13 cellular contexts compared by ENCODE assay signal in genomic region chr3:16441306-16441898, GRCh38.
DNase-seq lines count a peak whose midpoint lies in the region; ATAC-seq and TF ChIP-seq lines count a peak whose summit lies in the region.
"Had no signal": no experiment of that assay in that cellular context is flagged by ENCODE, and none has a peak within 500 bp of the region (broad histone marks: within the 10 kb centered on the region; RNA-seq: fewer than 3 reads in every experiment).

No MANE protein-coding gene starts in this region.

- no peak overlapping the region for H2AFZ ChIP-seq in GM23338

- DNase-seq in activated T-cell treated with anti-CD3 and anti-CD28 coated beads, Interleukin-2, amount 50 U/mL, for 72 hours: no peak
- DNase-seq in activated T-cell treated with anti-CD3 and anti-CD28 coated beads, Interleukin-2, amount 50 U/mL, for 48 hours: no peak
- DNase-seq in NCI-H82 (lab: John Stamatoyannopoulos, UW) (peak; percentile 59), fibroblast of peridontal ligament (ENCODE audit: extremely low read depth) (peak; percentile 96), transverse colon (no peak), GM23338 (ENCODE audit: low spot score) (no peak), RKO (ENCODE audit: low spot score) (no peak), NCI-H2196 (lab: John Stamatoyannopoulos, UW; ENCODE audit: unreplicated experiment) (no peak)
- DNase-seq: heart right ventricle; naive thymus-derived CD4-positive, alpha-beta T cell; stimulated activated CD4-positive, alpha-beta T cell treated with anti-CD3 and anti-CD28 coated beads, Interleukin-4, amount 100 ng/mL, for 1 hour had no signal

- no peaks in the 10 kb centered on the region for H3K9me3 Mint-ChIP-seq in activated T-cell treated with anti-CD3 and anti-CD28 coated beads, Interleukin-2, amount 50 U/mL, for 72 hours
- no peaks in the 10 kb centered on the region for H3K9me3 Mint-ChIP-seq in GM23338

- H3K27ac ChIP-seq in transverse colon (peak overlapping the region in 3 of 4 donors; percentile 22 to 55 (median 45)), GM23338 (ENCODE audit: low read depth) (no peak overlapping the region)
- H3K27ac ChIP-seq: SK-N-MC had no signal

- no peak for TF ChIP-seq CTCF in transverse colon (IDR thresholded peaks at IDR 0.05)
- TF ChIP-seq CTCF in GM23338 (conservative IDR thresholded peaks at IDR 0.05; ENCODE audit: low read depth in 2 of 2): no peak

- in situ Hi-C loops in transverse colon (cut with MboI; ENCODE audit: low pct_ligation_motif_present in 1 of 4, low pct_unique_long_range_greater_than_20kb in 1 of 4, low sequenced_read_pairs in 3 of 4): no loop called here

- intact Hi-C loops in transverse colon (cut with DNase I; ENCODE audit: low total_unique reads): no loop called here

- no peaks in the 10 kb centered on the region for H3K27me3 Mint-ChIP-seq in activated T-cell treated with anti-CD3 and anti-CD28 coated beads, Interleukin-2, amount 50 U/mL, for 72 hours (ENCODE audit: low read depth)
- H3K27me3 Mint-ChIP-seq in GM23338 (ENCODE audit: insufficient read depth, low read depth, poor library complexity): peaks cover 2% of the 10 kb centered on the region
- H3K27me3 Mint-ChIP-seq: naive thymus-derived CD4-positive, alpha-beta T cell had no signal

- H3K36me3 ChIP-seq in transverse colon (no peaks in the 10 kb centered on the region), GM23338 (ENCODE audit: insufficient read depth) (no peaks in the 10 kb centered on the region)

- H3K79me2 ChIP-seq in GM23338 (replicated peaks; ENCODE audit: insufficient read depth): no peaks in the 10 kb centered on the region

- H3K4me1 ChIP-seq in transverse colon: no peaks in the 10 kb centered on the region
- H3K4me1 ChIP-seq in GM23338 (ENCODE audit: insufficient read depth): no peaks in the 10 kb centered on the region

- H3K4me1 Mint-ChIP-seq in activated T-cell treated with anti-CD3 and anti-CD28 coated beads, Interleukin-2, amount 50 U/mL, for 72 hours (ENCODE audit: low read depth): peaks cover 17% of the 10 kb centered on the region
- peaks cover 2% of the 10 kb centered on the region; the same call in 1 of the 3 replicates for H3K4me1 Mint-ChIP-seq in GM23338

- H3K27me3 ChIP-seq in transverse colon (no peaks in the 10 kb centered on the region), GM23338 (ENCODE audit: insufficient read depth) (no peaks in the 10 kb centered on the region)
- H3K27me3 ChIP-seq: heart right ventricle had no signal

- no peak overlapping the region for H3K4me3 ChIP-seq in transverse colon
- H3K4me3 ChIP-seq in GM23338: no peak overlapping the region
- H3K4me3 ChIP-seq: heart right ventricle, SK-N-MC had no signal

- WGBS in transverse colon (ENCODE audit: low coverage in 1 of 2), 2 donors: 40 to 50% methylated on average over 3 to 5 of the region's 5 CpGs

- H3K9me3 ChIP-seq in transverse colon: no peaks in the 10 kb centered on the region
- H3K9me3 ChIP-seq: heart right ventricle had no signal

- H3K9me2 ChIP-seq in GM23338 (ENCODE audit: insufficient read depth): no peaks in the 10 kb centered on the region

- no peak overlapping the region for H3K4me3 Mint-ChIP-seq in activated T-cell treated with anti-CD3 and anti-CD28 coated beads, Interleukin-2, amount 50 U/mL, for 72 hours
- no peak overlapping the region for H3K4me3 Mint-ChIP-seq in GM23338
- H3K4me3 Mint-ChIP-seq: naive thymus-derived CD4-positive, alpha-beta T cell had no signal

- H3K36me3 Mint-ChIP-seq in activated T-cell treated with anti-CD3 and anti-CD28 coated beads, Interleukin-2, amount 50 U/mL, for 72 hours (ENCODE audit: insufficient read depth in 2 of 2): peaks cover 4 to 29% of the 10 kb centered on the region in 2 donors
- no peaks in the 10 kb centered on the region for H3K36me3 Mint-ChIP-seq in GM23338 (ENCODE audit: low read depth)
- H3K36me3 Mint-ChIP-seq: brain had no signal

- no peaks in the 10 kb centered on the region for H3F3A ChIP-seq in GM23338 (replicated peaks; ENCODE audit: low read depth)

- no peak overlapping the region for H3K4me2 ChIP-seq in GM23338

- ATAC-seq in activated T-cell treated with anti-CD3 and anti-CD28 coated beads, Interleukin-2, amount 50 U/mL, for 72 hours (replicated peaks in 1 of 2): no peak
- ATAC-seq in GM23338: no peak
- ATAC-seq: naive thymus-derived CD4-positive, alpha-beta T cell had no signal

- H3K27ac Mint-ChIP-seq in activated T-cell treated with anti-CD3 and anti-CD28 coated beads, Interleukin-2, amount 50 U/mL, for 72 hours: peak overlapping the region; percentile 23
- no peak overlapping the region for H3K27ac Mint-ChIP-seq in GM23338

- TF ChIP-seq POLR2A in transverse colon (IDR thresholded peaks at IDR 0.05): no peak

- H4K20me1 ChIP-seq in GM23338 (replicated peaks; ENCODE audit: insufficient read depth): no peaks in the 10 kb centered on the region; the same call in 1 of the 2 replicates

- no peak for TF ChIP-seq EP300 in transverse colon (IDR thresholded peaks at IDR 0.05; ENCODE audit: low read depth)

TF ChIP-seq in GM23338, 12 proteins besides CTCF, POLR2A, EP300 and RAD21 (continues in another document):
- TF ChIP-seq EZH2 (IDR thresholded peaks at IDR 0.05; ENCODE audit: low read depth, unreplicated experiment) (no peak), POLR2AphosphoS5 (IDR thresholded peaks at IDR 0.05; ENCODE audit: low read depth) (no peak)
- TF ChIP-seq, protein P1, sequence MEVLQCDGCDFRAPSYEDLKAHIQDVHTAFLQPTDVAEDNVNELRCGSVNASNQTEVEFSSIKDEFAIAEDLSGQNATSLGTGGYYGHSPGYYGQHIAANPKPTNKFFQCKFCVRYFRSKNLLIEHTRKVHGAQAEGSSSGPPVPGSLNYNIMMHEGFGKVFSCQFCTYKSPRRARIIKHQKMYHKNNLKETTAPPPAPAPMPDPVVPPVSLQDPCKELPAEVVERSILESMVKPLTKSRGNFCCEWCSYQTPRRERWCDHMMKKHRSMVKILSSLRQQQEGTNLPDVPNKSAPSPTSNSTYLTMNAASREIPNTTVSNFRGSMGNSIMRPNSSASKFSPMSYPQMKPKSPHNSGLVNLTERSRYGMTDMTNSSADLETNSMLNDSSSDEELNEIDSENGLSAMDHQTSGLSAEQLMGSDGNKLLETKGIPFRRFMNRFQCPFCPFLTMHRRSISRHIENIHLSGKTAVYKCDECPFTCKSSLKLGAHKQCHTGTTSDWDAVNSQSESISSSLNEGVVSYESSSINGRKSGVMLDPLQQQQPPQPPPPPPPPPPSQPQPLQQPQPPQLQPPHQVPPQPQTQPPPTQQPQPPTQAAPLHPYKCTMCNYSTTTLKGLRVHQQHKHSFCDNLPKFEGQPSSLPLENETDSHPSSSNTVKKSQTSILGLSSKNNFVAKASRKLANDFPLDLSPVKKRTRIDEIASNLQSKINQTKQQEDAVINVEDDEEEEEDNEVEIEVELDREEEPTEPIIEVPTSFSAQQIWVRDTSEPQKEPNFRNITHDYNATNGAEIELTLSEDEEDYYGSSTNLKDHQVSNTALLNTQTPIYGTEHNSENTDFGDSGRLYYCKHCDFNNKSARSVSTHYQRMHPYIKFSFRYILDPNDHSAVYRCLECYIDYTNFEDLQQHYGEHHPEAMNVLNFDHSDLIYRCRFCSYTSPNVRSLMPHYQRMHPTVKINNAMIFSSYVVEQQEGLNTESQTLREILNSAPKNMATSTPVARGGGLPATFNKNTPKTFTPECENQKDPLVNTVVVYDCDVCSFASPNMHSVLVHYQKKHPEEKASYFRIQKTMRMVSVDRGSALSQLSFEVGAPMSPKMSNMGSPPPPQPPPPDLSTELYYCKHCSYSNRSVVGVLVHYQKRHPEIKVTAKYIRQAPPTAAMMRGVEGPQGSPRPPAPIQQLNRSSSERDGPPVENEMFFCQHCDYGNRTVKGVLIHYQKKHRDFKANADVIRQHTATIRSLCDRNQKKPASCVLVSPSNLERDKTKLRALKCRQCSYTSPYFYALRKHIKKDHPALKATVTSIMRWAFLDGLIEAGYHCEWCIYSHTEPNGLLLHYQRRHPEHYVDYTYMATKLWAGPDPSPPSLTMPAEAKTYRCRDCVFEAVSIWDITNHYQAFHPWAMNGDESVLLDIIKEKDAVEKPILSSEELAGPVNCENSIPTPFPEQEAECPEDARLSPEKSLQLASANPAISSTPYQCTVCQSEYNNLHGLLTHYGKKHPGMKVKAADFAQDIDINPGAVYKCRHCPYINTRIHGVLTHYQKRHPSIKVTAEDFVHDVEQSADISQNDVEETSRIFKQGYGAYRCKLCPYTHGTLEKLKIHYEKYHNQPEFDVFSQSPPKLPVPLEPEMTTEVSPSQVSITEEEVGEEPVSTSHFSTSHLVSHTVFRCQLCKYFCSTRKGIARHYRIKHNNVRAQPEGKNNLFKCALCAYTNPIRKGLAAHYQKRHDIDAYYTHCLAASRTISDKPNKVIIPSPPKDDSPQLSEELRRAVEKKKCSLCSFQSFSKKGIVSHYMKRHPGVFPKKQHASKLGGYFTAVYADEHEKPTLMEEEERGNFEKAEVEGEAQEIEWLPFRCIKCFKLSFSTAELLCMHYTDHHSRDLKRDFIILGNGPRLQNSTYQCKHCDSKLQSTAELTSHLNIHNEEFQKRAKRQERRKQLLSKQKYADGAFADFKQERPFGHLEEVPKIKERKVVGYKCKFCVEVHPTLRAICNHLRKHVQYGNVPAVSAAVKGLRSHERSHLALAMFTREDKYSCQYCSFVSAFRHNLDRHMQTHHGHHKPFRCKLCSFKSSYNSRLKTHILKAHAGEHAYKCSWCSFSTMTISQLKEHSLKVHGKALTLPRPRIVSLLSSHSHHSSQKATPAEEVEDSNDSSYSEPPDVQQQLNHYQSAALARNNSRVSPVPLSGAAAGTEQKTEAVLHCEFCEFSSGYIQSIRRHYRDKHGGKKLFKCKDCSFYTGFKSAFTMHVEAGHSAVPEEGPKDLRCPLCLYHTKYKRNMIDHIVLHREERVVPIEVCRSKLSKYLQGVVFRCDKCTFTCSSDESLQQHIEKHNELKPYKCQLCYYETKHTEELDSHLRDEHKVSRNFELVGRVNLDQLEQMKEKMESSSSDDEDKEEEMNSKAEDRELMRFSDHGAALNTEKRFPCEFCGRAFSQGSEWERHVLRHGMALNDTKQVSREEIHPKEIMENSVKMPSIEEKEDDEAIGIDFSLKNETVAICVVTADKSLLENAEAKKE (CRISPR knock-in tag; IDR thresholded peaks at IDR 0.05): no peak

Comparison
In these comparisons a context has a peak if more than half of its experiments do, and no peak if none do; other contexts are left out.
1. DNase-seq: peak in NCI-H82 (single experiment) and fibroblast of peridontal ligament (single experiment); none in activated T-cell treated with anti-CD3 and anti-CD28 coated beads, Interleukin-2, amount 50 U/mL, for 72 hours (0 of 2), activated T-cell treated with anti-CD3 and anti-CD28 coated beads, Interleukin-2, amount 50 U/mL, for 48 hours (0 of 2), transverse colon (single experiment), GM23338 (single experiment), RKO (single experiment) and NCI-H2196 (single experiment).